ENCODE assay signal across 16 cellular contexts in the genomic region with DNA sequence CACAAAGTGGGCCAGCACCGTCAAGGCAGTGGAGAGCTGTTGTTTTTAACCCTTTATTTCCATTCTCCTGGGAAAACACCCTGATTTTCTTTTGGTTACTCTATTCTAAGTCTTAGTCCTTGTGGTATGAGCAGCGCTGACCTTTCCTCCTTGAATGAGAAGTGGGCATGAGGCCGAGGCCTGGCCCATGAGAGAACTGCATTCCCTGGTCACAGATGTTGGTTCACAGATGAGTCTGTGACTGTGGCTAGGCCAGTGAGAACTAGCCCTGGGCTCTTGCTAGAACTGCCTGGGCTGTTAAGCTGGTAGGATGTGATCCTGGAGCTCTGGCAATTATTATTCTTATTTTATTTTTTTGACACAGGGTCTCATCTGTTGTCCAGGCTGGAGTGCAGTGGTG.
DNase-seq lines count a peak whose midpoint lies in the region; ATAC-seq and TF ChIP-seq lines count a peak whose summit lies in the region.
"Had no signal": no experiment of that assay in that cellular context is flagged by ENCODE, and none has a peak within 500 bp of the region (broad histone marks: within the 10 kb centered on the region; RNA-seq: fewer than 3 reads in every experiment).

No MANE protein-coding gene starts in this region.

- H3K4me3 ChIP-seq in adrenal gland (no peak overlapping the region), psoas muscle (no peak overlapping the region), upper lobe of left lung (no peak overlapping the region)
- H3K4me3 ChIP-seq: pancreas had no signal

- no peak for TF ChIP-seq EP300 in upper lobe of left lung (IDR thresholded peaks at IDR 0.05)

- no peak for DNase-seq in adrenal gland
- DNase-seq in left cardiac atrium: peak; percentile 50
- DNase-seq in psoas muscle: peak in 1 of 2 donors; percentile 59
- DNase-seq in upper lobe of left lung: no peak
- no peak for DNase-seq in MV-4-11 (lab: John Stamatoyannopoulos, UW)
- DNase-seq in NCI-H524 treated with DMSO at 0.1 percent for 48 hours (lab: John Stamatoyannopoulos, UW): no peak
- DNase-seq: activated CD4-positive, alpha-beta T cell treated with anti-CD3 and anti-CD28 coated beads, Interleukin-2, amount 50 U/mL, for 1 hour; cerebellar nuclear complex; DMS 273 treated with DMSO at 0.1 percent for 48 hours; NCI-H1092 treated with DMSO at 0.1 percent for 48 hours; NCI-H1930; NCI-H345; T-helper 9 cell had no signal

- no peak for TF ChIP-seq CTCF in adrenal gland (IDR thresholded peaks at IDR 0.05)
- TF ChIP-seq CTCF in psoas muscle (IDR thresholded peaks at IDR 0.05): no peak
- no peak for TF ChIP-seq CTCF in upper lobe of left lung (IDR thresholded peaks at IDR 0.05)

- TF ChIP-seq POLR2A in adrenal gland (IDR thresholded peaks at IDR 0.05) (no peak), upper lobe of left lung (IDR thresholded peaks at IDR 0.05) (no peak)

- WGBS in adrenal gland, 4 donors: 67 to 73% (median 70%) methylated on average over 3 of the region's 3 CpGs
- WGBS in psoas muscle, 3 donors: 29 to 35% (median 34%) methylated on average over 3 of the region's 3 CpGs
- WGBS in upper lobe of left lung, 2 donors: 58 to 68% methylated on average over 3 of the region's 3 CpGs

- no peaks in the 10 kb centered on the region for H3K27me3 ChIP-seq in adrenal gland
- H3K27me3 ChIP-seq in psoas muscle (ENCODE audit: insufficient read depth in 3 of 3, low read length in 2 of 3): no peaks in the 10 kb centered on the region
- no peaks in the 10 kb centered on the region for H3K27me3 ChIP-seq in upper lobe of left lung
- H3K27me3 ChIP-seq: pancreas had no signal

- H3K27ac ChIP-seq in adrenal gland (peak overlapping the region; percentile 48 to 90 (median 82)), psoas muscle (peak overlapping the region; percentile 79), upper lobe of left lung (peak overlapping the region; percentile 76 to 96 (median 86))
- H3K27ac ChIP-seq: epithelial cell of prostate, pancreas had no signal

- ATAC-seq in left cardiac atrium (peak; percentile 23 to 43), psoas muscle (peak in 3 of 4 donors; percentile 21 to 61 (median 26)), upper lobe of left lung (ENCODE audit: low FRiP score in 2 of 2) (no peak), HG02973 (IDR thresholded peaks at IDR 0.05; ENCODE audit: unreplicated experiment) (no peak)

- H3K9me3 ChIP-seq in adrenal gland (replicated peaks in 1 of 3) (no peaks in the 10 kb centered on the region), psoas muscle (no peaks in the 10 kb centered on the region), upper lobe of left lung (no peaks in the 10 kb centered on the region)
- H3K9me3 ChIP-seq: pancreas had no signal

- H3K36me3 ChIP-seq in adrenal gland (replicated peaks in 1 of 2): no peaks in the 10 kb centered on the region
- H3K36me3 ChIP-seq in psoas muscle (ENCODE audit: insufficient read depth in 1 of 2, low read depth in 1 of 2): no peaks in the 10 kb centered on the region
- H3K36me3 ChIP-seq in upper lobe of left lung: no peaks in the 10 kb centered on the region
- H3K36me3 ChIP-seq: pancreas had no signal

- intact Hi-C loops in adrenal gland (cut with DNase I) (loop anchor here (5.0 to 10.0 kb wide), 3 partner anchors 116 to 141 kb away; no protein-coding TSS in a partner anchor), left cardiac atrium (cut with DNase I) (loop anchor here (5.0 to 10.0 kb wide), 2 partner anchors 101 to 131 kb away; no protein-coding TSS in a partner anchor), psoas muscle (cut with DNase I) (loop anchor here (5.0 to 10.0 kb wide), 2 partner anchors 116 to 221 kb away; no protein-coding TSS in a partner anchor)

- H3K4me1 ChIP-seq in adrenal gland (replicated peaks in 1 of 2) (peaks cover 11 to 73% of the 10 kb centered on the region in 2 donors), psoas muscle (peaks cover 64% of the 10 kb centered on the region), upper lobe of left lung (peaks cover 54 to 61% (median 57%) of the 10 kb centered on the region in 4 donors)

Comparison
In these comparisons a context has a peak if more than half of its experiments do, and no peak if none do; other contexts are left out.
1. ATAC-seq: peak in left cardiac atrium (2 of 2) and psoas muscle (3 of 4); none in upper lobe of left lung (0 of 2) and HG02973 (single experiment).
2. Peak in every context shown above with its lines, with median percentiles within 50 percentile points of each other: H3K27ac ChIP-seq.